ENCODE assay signal across 1 cellular context in the genomic region with DNA sequence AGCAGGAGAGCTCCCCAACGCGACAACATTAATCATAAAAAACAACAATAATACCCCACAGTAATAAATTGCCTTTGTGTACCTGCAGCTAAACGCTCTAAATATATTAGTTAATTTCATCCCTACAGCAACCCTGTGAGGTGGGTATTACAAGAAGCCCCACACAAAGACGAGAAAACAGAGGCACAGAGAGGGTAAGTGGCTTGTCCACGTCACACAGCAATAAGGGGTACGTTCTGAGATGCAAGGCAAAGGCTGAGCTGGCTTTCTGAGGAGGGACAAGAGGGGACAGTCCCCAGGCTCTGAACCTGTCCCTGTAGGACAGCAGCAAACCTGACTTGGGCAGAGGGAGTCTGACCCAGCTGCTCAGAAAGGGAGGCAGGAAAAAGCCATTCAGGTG.
TF ChIP-seq lines count a peak whose summit lies in the region.

No MANE protein-coding gene starts in this region.

TF ChIP-seq in HepG2, 621 proteins besides CTCF, POLR2A, EP300 and RAD21 (continued from another document):
- TF ChIP-seq PAWR (CRISPR knock-in tag; IDR thresholded peaks at IDR 0.05; ENCODE audit: borderline replicate concordance) (no peak), ZBTB7A (CRISPR knock-in tag; IDR thresholded peaks at IDR 0.05) (no peak), MIER3 (CRISPR knock-in tag; IDR thresholded peaks at IDR 0.05; ENCODE audit: borderline replicate concordance) (no peak)
